11 cellular contexts compared by ENCODE assay signal in genomic region chr20:33291416-33291815, GRCh38. TPM values are rescaled to one million over a fixed set of nuclear protein-coding genes. Genes with fewer than 3 reads are reported as not detected.
"Had no signal": no experiment of that assay in that cellular context is flagged by ENCODE, and none has a peak within 500 bp of the region (broad histone marks: within the 10 kb centered on the region; RNA-seq: fewer than 3 reads in every experiment).

No MANE protein-coding gene starts in this region.

- H3K27ac ChIP-seq: HL-60, KMS-11, RWPE1 had no signal

- FAIRE-seq: HTR-8/SVneo had no signal

- H3K4me2 ChIP-seq: KMS-11, SK-N-SH had no signal

- DNase-seq: NCI-H2081 treated with DMSO at 0.1 percent for 48 hours, NCI-H446 treated with DMSO at 0.1 percent for 48 hours had no signal

- H3K9me2 ChIP-seq: SK-N-SH had no signal

- H3K9ac ChIP-seq: KMS-11, SK-N-SH had no signal

- H3K9me3 ChIP-seq: SK-N-SH had no signal

RNA-seq across cellular contexts. Expression of gene BPIFB1, which starts 8.4 kb away (rescaled TPM):
- total RNA-seq: M059J, OCI-LY7, PC-3, SK-MEL-5 had no signal
- polyA plus RNA-seq: SK-N-SH had no signal

RNA-seq across cellular contexts. Expression of gene BPIFA1, which starts 55.6 kb away (rescaled TPM):
- total RNA-seq: M059J, OCI-LY7, PC-3, SK-MEL-5 had no signal
- polyA plus RNA-seq: SK-N-SH had no signal
